Comparison of ENCODE assay signal across 9 cellular contexts in the genomic region with DNA sequence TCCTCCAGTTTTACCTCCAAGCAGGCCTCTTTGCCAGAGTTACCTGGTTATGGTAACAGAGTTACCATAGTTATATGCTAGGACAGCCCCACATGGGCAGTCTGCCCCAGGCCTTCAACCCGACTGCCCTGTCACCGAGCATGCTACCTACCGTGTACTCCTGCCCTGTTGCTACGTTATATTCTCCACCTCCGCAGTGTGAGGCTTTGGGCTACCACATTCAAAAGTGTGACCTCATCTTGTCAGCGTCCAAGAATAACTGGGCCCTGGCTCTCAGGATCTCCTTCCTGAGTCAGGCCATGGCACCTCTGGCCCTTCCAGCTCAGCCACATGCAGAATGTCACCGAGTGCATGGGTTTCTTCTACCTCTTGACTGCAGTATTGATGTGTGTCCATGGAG. TPM values are rescaled to one million over a fixed set of nuclear protein-coding genes. Genes with fewer than 3 reads are reported as not detected.
A peak's percentile ranks its signal among the peaks of the same experiment; 100 is the strongest.
DNase-seq lines count a peak whose midpoint lies in the region; ATAC-seq, FAIRE-seq and TF ChIP-seq lines count a peak whose summit lies in the region.
"Had no signal": no experiment of that assay in that cellular context is flagged by ENCODE, and none has a peak within 500 bp of the region (broad histone marks: within the 10 kb centered on the region; RNA-seq: fewer than 3 reads in every experiment).

No MANE protein-coding gene starts in this region.

- H3K36me3 ChIP-seq in MG63 (peaks cover 19% of the 10 kb centered on the region), H1 (ENCODE audit: control insufficient read depth in 2 of 4, insufficient read depth in 4 of 4, low read length in 3 of 4) (no peaks in the 10 kb centered on the region), lung (ENCODE audit: control insufficient read depth in 2 of 2, insufficient read depth in 2 of 2, low read length in 2 of 2) (peaks cover 0 to 6% of the 10 kb centered on the region in 2 donors), testis (ENCODE audit: low read depth, missing control alignments) (no peaks in the 10 kb centered on the region)

- H3K9me3 ChIP-seq in MG63 (no peaks in the 10 kb centered on the region), H1 (ENCODE audit: insufficient read depth in 2 of 2, low read depth in 1 of 2, low read length in 1 of 2) (no peaks in the 10 kb centered on the region), lung (ENCODE audit: control insufficient read depth in 2 of 2, insufficient read depth in 1 of 2, low read length in 1 of 2) (no peaks in the 10 kb centered on the region), testis (no peaks in the 10 kb centered on the region)

- peak overlapping the region in 1 of 2 experiments; percentile 1; a peak in 1 of 4 replicates for H3K4me2 ChIP-seq in H1 (ENCODE audit: insufficient read depth in 1 of 2, low read depth in 2 of 2, low read length in 2 of 2)

- no peak overlapping the region for H2AK5ac ChIP-seq in H1 (ENCODE audit: low read depth, low read length)

- H3K56ac ChIP-seq in H1 (replicated peaks; ENCODE audit: insufficient read length, low read depth, low read length): no peak overlapping the region

- H3K14ac ChIP-seq in H1 (ENCODE audit: insufficient read length): no peak overlapping the region

- H2BK5ac ChIP-seq in H1 (ENCODE audit: low read depth, low read length): no peak overlapping the region

- intact Hi-C loops in testis (cut with DNase I; ENCODE audit: low total_unique reads): no loop called here

- FAIRE-seq in H1 (lab: Jason Lieb, UNC): no peak

- H2BK20ac ChIP-seq in H1 (ENCODE audit: low read length): no peak overlapping the region

- no peak overlapping the region for H2BK120ac ChIP-seq in H1 (replicated peaks; ENCODE audit: low read depth, low read length)

- no peak overlapping the region for H3K4me3 ChIP-seq in MG63
- H3K4me3 ChIP-seq in H1 (ENCODE audit: extremely low read depth in 1 of 4, insufficient read depth in 2 of 4, low read depth in 3 of 4, low read length in 4 of 4): no peak overlapping the region
- H3K4me3 ChIP-seq in lung: no peak overlapping the region
- H3K4me3 ChIP-seq in testis: no peak overlapping the region

- ATAC-seq in lung (ENCODE audit: insufficient read depth, low FRiP score) (no peak), GM18519 (IDR thresholded peaks at IDR 0.05; ENCODE audit: low FRiP score, unreplicated experiment) (no peak)

- H3K23me2 ChIP-seq in H1 (ENCODE audit: low read depth, low read length): no peaks in the 10 kb centered on the region; the same call in 1 of the 2 replicates

- H4K8ac ChIP-seq in H1 (ENCODE audit: extremely low read depth, insufficient read depth, low read length): no peak overlapping the region

- CTCF ChIA-PET in H1 (lab: Charles Lee; ENCODE audit: partially characterized antibody): interaction anchor here (0.7 to 10.4 kb wide), 13 partner anchors 9 to 72 kb away, joined by 3 to 73 read pairs (median 7); no protein-coding TSS in a partner anchor

- H4K20me1 ChIP-seq in H1 (replicated peaks in 1 of 2; ENCODE audit: control insufficient read depth in 1 of 2, insufficient read depth in 2 of 2, low read length in 2 of 2): peaks cover 48 to 65% of the 10 kb centered on the region in 2 experiments

- TF ChIP-seq EP300 in H1 (IDR thresholded peaks at IDR 0.05; ENCODE audit: borderline replicate concordance in 1 of 2, low read depth in 2 of 2, low read length in 2 of 2): no peak

- no peak overlapping the region for H4K5ac ChIP-seq in H1 (ENCODE audit: insufficient read length, low read depth, low read length)

- no peak overlapping the region for H3K18ac ChIP-seq in H1 (ENCODE audit: extremely low read depth, low read length)

- TF ChIP-seq POLR2A in H1 (IDR thresholded peaks at IDR 0.05; ENCODE audit: control extremely low read depth in 1 of 2, low read depth in 2 of 2, low read length in 2 of 2): no peak
- no peak for TF ChIP-seq POLR2A in testis (IDR thresholded peaks at IDR 0.05)

- H3K23ac ChIP-seq in H1 (ENCODE audit: insufficient read length): no peak overlapping the region

- TF ChIP-seq RAD21 in H1 (IDR thresholded peaks at IDR 0.05 in 1 of 2, conservative IDR thresholded peaks at IDR 0.05 in 1 of 2; ENCODE audit: low read depth in 2 of 2, low read length in 2 of 2): no peak

- 91% methylated on average over 7 of the region's 7 CpGs; no CpG with 5 or more reads in 1 of the 2 experiments for WGBS in H1 (ENCODE audit: extremely low coverage in 1 of 2, insufficient coverage in 1 of 2, insufficient read length in 1 of 2, insufficient replicate concordance in 2 of 2, low coverage in 1 of 2, low lambda C conversion rate in 2 of 2, missing lambda C conversion rate in 1 of 2), 2 experiments
- 79 to 88% methylated on average over 7 of the region's 7 CpGs for whole genome bisulfite sequencing in lung, 2 donors
- 25 to 71% methylated on average over 2 to 7 of the region's 7 CpGs for WGBS in testis, 2 donors

- H4K91ac ChIP-seq in H1 (replicated peaks; ENCODE audit: insufficient read length, low read length): no peak overlapping the region

- H3K4ac ChIP-seq in H1 (replicated peaks; ENCODE audit: insufficient read length, low read depth, low read length): no peak overlapping the region

- 0 out of 2 replicates have a peak overlapping the region, but pooled peaks have one; percentile 52 for H2BK12ac ChIP-seq in H1 (ENCODE audit: low read depth, low read length)

- H3K27me3 ChIP-seq in MG63: no peaks in the 10 kb centered on the region
- no peaks in the 10 kb centered on the region; a peak in 2 of 7 replicates for H3K27me3 ChIP-seq in H1 (replicated peaks in 1 of 4; ENCODE audit: control insufficient read depth in 3 of 4, extremely low read depth in 1 of 4, insufficient read depth in 3 of 4, low read length in 3 of 4)
- no peaks in the 10 kb centered on the region for H3K27me3 ChIP-seq in lung (ENCODE audit: control insufficient read depth, insufficient read depth)
- H3K27me3 ChIP-seq in testis: no peaks in the 10 kb centered on the region

- H3K79me1 ChIP-seq in H1 (ENCODE audit: low read depth, low read length): peaks cover 43% of the 10 kb centered on the region

- TF ChIP-seq CTCF in H1 (IDR thresholded peaks at IDR 0.05; ENCODE audit: control extremely low read depth in 1 of 3, insufficient read depth in 1 of 3, low read depth in 1 of 3, low read length in 3 of 3): no peak
- TF ChIP-seq CTCF in lung (IDR thresholded peaks at IDR 0.05; ENCODE audit: control extremely low read depth, extremely low read depth): no peak
- TF ChIP-seq CTCF in testis (IDR thresholded peaks at IDR 0.05): no peak

- H3K79me2 ChIP-seq in H1 (ENCODE audit: control insufficient read depth in 1 of 2, insufficient read depth in 2 of 2, low read length in 2 of 2): peaks cover 12 to 81% of the 10 kb centered on the region in 2 experiments

- peaks cover 5 to 21% (median 20%) of the 10 kb centered on the region in 4 experiments for H3K4me1 ChIP-seq in H1 (replicated peaks in 1 of 4; ENCODE audit: control insufficient read depth in 3 of 4, insufficient read depth in 4 of 4, low read length in 3 of 4)
- H3K4me1 ChIP-seq in lung (ENCODE audit: control insufficient read depth in 2 of 2, insufficient read depth in 2 of 2, low read length in 2 of 2): peaks cover 44 to 60% of the 10 kb centered on the region in 2 donors
- H3K4me1 ChIP-seq in testis: peaks cover 63% of the 10 kb centered on the region

- no peak overlapping the region for H2BK15ac ChIP-seq in H1 (ENCODE audit: low read length)

- POLR2A ChIA-PET in H1 (lab: Charles Lee; ENCODE audit: partially characterized antibody): interaction anchor here (0.8 to 1.9 kb wide), 4 partner anchors 9 to 359 kb away, joined by 3 to 6 read pairs (median 4); a partner anchor contains a TSS

- no peak overlapping the region; a peak in 1 of 7 replicates for H3K9ac ChIP-seq in H1 (replicated peaks in 1 of 4; ENCODE audit: extremely low read depth in 1 of 4, low read depth in 3 of 4, low read length in 3 of 4)

- DNase-seq in MG63: peak; percentile 79
- DNase-seq in H1 (ENCODE audit: low read depth in 1 of 2, low spot score in 2 of 2): no peak
- no peak for DNase-seq in lung (ENCODE audit: low spot score)
- no peak for DNase-seq in testis
- DNase-seq in activated effector memory CD4-positive, alpha-beta T cell treated with Interleukin-2 at 50 U/mL for 16 hours: no peak
- no peak for DNase-seq in MV-4-11 (lab: John Stamatoyannopoulos, UW)
- DNase-seq in CD1c-positive myeloid dendritic cell (ENCODE audit: extremely low spot score): no peak
- DNase-seq: DMS79 treated with DMSO at 0.1 percent for 48 hours had no signal

- H2AFZ ChIP-seq in H1 (ENCODE audit: low read length): no peak overlapping the region

- H3K27ac ChIP-seq in H1 (ENCODE audit: low read depth, low read length) (no peak overlapping the region), lung (ENCODE audit: low read depth in 1 of 2, low read length in 1 of 2) (peak overlapping the region; percentile 37 to 93), testis (peak overlapping the region; percentile 64 to 74)

RNA-seq across cellular contexts. Expression of a gene that starts 8.9 kb away (rescaled TPM):
- total RNA-seq in MG63 (2014; rRNA removed; shearing (Covaris generic); ENCODE audit: low replicate concordance): 28.1 and 32.3 TPM in 2 replicates
- 44.9 and 46.6 TPM in 2 replicates for total RNA-seq in H1 (2021; fragmentation: NEBNext Ultra II Directional; extraction: Animal tissue kit (Norgen Biotek cat#: 25700))
- polyA plus RNA-seq in H1 (2011; rRNA removed) (27.5 and 36.9 TPM in 2 replicates), lung (10 to 100 TPM; 55.7 to 94.5 TPM), testis (ENCODE audit: insufficient read depth, low read depth, low replicate concordance) (76.5 TPM)
- 30.4 TPM for polyA plus RNA-seq in H1 (2011; cell fraction: cytosol; rRNA removed)
- 67.8 TPM for polyA plus RNA-seq in H1 (2011; cell fraction: nucleus; rRNA removed)
- 30.0 to 35.6 TPM (median 34.3 TPM) in 4 replicates for polyA plus RNA-seq in H1 (2012, experiment 1 of 2)
- 38.6 TPM for polyA plus RNA-seq in H1 (2012, experiment 2 of 2)
- polyA plus RNA-seq in H1 (2013, experiment 1 of 2): 21.7 TPM
- 21.8 TPM for polyA plus RNA-seq in H1 (2013, experiment 2 of 2)
- polyA minus RNA-seq in H1 (2011; rRNA and poly(A)+ RNA removed): 31.9 and 42.5 TPM in 2 replicates
- 20.1 TPM for polyA minus RNA-seq in H1 (2011; cell fraction: cytosol; rRNA and poly(A)+ RNA removed)
- 19.0 TPM for polyA minus RNA-seq in H1 (2011; cell fraction: nucleus; rRNA and poly(A)+ RNA removed)
- total RNA-seq in lung (100 to 1,000 TPM in 1 of 2 donors, 10 to 100 TPM in 1; 35.8 to 116 TPM), testis (10 to 100 TPM; 66.3 to 69.1 TPM)

RNA-seq across cellular contexts. Expression of a gene that starts 58.3 kb away (rescaled TPM):
- total RNA-seq in MG63 (2014; rRNA removed; shearing (Covaris generic); ENCODE audit: low replicate concordance): 19.3 and 20.2 TPM in 2 replicates
- 7.7 and 8.5 TPM in 2 replicates for total RNA-seq in H1 (2021; fragmentation: NEBNext Ultra II Directional; extraction: Animal tissue kit (Norgen Biotek cat#: 25700))
- polyA plus RNA-seq in H1 (2011; rRNA removed): 1.4 and 2.1 TPM in 2 replicates
- polyA plus RNA-seq in H1 (2011; cell fraction: cytosol; rRNA removed): 2.1 TPM
- 1.5 TPM for polyA plus RNA-seq in H1 (2011; cell fraction: nucleus; rRNA removed)
- polyA plus RNA-seq in H1 (2012, experiment 1 of 2): 3.6 to 4.2 TPM (median 3.9 TPM) in 4 replicates
- 2.2 TPM for polyA plus RNA-seq in H1 (2012, experiment 2 of 2)
- 2.7 TPM for polyA plus RNA-seq in H1 (2013, experiment 1 of 2)
- polyA plus RNA-seq in H1 (2013, experiment 2 of 2): 2.9 TPM
- polyA minus RNA-seq in H1 (2011; rRNA and poly(A)+ RNA removed): 5.2 and 6.4 TPM in 2 replicates
- polyA minus RNA-seq in H1 (2011; cell fraction: cytosol; rRNA and poly(A)+ RNA removed): 4.7 TPM
- polyA minus RNA-seq in H1 (2011; cell fraction: nucleus; rRNA and poly(A)+ RNA removed): 2.6 TPM
- 10 to 100 TPM; 12.3 to 13.0 TPM for total RNA-seq in lung
- 1 to 10 TPM; 4.6 to 5.4 TPM for polyA plus RNA-seq in lung
- total RNA-seq in testis: 10 to 100 TPM; 36.4 to 40.6 TPM
- 143 TPM for polyA plus RNA-seq in testis (ENCODE audit: insufficient read depth, low read depth, low replicate concordance)
